Comparison of ENCODE assay signal across 1 cellular context in the genomic region with DNA sequence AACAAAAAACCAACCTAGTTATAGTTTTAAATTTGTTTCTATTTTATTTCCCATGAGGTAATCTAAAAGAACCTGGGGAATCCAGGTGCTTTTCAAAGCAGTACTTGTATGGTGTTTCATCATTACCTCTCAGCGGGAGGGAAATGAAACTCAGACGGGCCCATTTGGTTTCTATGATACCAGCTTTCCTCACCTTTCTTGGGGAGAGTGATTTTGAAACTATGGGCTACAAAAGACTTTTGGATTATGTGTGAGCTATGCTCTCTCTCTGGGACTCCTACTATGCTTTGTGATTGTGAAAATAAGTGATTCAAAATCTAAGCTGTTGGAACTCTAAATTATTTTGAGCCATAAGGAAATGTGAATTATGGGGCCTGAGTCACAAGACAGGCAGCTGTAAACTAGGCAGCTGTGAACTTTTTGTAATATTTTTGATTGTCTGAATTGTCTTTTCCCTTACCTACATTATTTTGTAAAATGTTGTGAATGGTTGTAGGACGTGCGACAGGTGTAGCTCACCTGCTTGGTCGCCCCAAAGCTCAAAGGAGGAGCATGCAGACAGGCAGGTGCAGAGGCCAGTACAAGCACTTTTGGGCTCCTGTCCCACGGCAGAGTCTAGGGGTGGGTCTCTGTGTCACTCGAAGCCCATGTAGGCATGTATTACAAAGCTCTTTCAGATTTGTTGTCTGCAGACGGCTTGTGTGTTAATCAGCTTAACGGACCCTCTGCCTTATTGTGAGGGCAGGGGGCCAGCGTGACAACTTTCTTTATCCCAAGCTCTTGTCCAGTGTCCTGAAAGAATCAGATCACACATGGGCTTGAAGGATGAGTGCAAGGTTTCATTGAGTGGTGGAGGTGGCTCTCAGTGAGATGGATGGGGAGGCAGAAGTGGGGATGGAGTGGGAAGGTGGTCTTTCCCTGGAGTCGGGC.
TF ChIP-seq lines count a peak whose summit lies in the region.

No MANE protein-coding gene starts in this region.

TF ChIP-seq in GM12878, 131 proteins besides CTCF, POLR2A, EP300 and RAD21 (continued from another document and continues in another):
- no peak for TF ChIP-seq HDAC6 (IDR thresholded peaks at IDR 0.05; ENCODE audit: unreplicated experiment)
- peak; percentile 92 for TF ChIP-seq MTA2 (IDR thresholded peaks at IDR 0.05; ENCODE audit: low read depth)
- peak; percentile 81 for TF ChIP-seq CREM (IDR thresholded peaks at IDR 0.05; ENCODE audit: low read depth)
- TF ChIP-seq ASH2L (IDR thresholded peaks at IDR 0.05; ENCODE audit: borderline replicate concordance, low read depth), result no peak
- TF ChIP-seq, protein P1, sequence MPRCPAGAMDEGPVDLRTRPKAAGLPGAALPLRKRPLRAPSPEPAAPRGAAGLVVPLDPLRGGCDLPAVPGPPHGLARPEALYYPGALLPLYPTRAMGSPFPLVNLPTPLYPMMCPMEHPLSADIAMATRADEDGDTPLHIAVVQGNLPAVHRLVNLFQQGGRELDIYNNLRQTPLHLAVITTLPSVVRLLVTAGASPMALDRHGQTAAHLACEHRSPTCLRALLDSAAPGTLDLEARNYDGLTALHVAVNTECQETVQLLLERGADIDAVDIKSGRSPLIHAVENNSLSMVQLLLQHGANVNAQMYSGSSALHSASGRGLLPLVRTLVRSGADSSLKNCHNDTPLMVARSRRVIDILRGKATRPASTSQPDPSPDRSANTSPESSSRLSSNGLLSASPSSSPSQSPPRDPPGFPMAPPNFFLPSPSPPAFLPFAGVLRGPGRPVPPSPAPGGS (IDR thresholded peaks at IDR 0.05; ENCODE audit: borderline replicate concordance, insufficient read depth, low read depth, low read length, poor library complexity, severe bottlenecking), result peak; percentile 81
- TF ChIP-seq HDGF (IDR thresholded peaks at IDR 0.05), result no peak
- TF ChIP-seq JUNB (IDR thresholded peaks at IDR 0.05), result peak; percentile 96
- TF ChIP-seq, protein P2, sequence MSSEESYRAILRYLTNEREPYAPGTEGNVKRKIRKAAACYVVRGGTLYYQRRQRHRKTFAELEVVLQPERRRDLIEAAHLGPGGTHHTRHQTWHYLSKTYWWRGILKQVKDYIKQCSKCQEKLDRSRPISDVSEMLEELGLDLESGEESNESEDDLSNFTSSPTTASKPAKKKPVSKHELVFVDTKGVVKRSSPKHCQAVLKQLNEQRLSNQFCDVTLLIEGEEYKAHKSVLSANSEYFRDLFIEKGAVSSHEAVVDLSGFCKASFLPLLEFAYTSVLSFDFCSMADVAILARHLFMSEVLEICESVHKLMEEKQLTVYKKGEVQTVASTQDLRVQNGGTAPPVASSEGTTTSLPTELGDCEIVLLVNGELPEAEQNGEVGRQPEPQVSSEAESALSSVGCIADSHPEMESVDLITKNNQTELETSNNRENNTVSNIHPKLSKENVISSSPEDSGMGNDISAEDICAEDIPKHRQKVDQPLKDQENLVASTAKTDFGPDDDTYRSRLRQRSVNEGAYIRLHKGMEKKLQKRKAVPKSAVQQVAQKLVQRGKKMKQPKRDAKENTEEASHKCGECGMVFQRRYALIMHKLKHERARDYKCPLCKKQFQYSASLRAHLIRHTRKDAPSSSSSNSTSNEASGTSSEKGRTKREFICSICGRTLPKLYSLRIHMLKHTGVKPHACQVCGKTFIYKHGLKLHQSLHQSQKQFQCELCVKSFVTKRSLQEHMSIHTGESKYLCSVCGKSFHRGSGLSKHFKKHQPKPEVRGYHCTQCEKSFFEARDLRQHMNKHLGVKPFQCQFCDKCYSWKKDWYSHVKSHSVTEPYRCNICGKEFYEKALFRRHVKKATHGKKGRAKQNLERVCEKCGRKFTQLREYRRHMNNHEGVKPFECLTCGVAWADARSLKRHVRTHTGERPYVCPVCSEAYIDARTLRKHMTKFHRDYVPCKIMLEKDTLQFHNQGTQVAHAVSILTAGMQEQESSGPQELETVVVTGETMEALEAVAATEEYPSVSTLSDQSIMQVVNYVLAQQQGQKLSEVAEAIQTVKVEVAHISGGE (CRISPR knock-in tag; IDR thresholded peaks at IDR 0.05), result no peak
- peak; percentile 91 for TF ChIP-seq BCL11A (IDR thresholded peaks at IDR 0.05; ENCODE audit: low read depth, low read length)
- TF ChIP-seq TBL1XR1 (IDR thresholded peaks at IDR 0.05; ENCODE audit: low read depth, low read length), result peak; percentile 71; the same call in 1 of the 2 replicates
- TF ChIP-seq, protein P3, sequence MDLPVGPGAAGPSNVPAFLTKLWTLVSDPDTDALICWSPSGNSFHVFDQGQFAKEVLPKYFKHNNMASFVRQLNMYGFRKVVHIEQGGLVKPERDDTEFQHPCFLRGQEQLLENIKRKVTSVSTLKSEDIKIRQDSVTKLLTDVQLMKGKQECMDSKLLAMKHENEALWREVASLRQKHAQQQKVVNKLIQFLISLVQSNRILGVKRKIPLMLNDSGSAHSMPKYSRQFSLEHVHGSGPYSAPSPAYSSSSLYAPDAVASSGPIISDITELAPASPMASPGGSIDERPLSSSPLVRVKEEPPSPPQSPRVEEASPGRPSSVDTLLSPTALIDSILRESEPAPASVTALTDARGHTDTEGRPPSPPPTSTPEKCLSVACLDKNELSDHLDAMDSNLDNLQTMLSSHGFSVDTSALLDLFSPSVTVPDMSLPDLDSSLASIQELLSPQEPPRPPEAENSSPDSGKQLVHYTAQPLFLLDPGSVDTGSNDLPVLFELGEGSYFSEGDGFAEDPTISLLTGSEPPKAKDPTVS (IDR thresholded peaks at IDR 0.05; ENCODE audit: low read depth, low read length), result no peak
- TF ChIP-seq CBX3 (IDR thresholded peaks at IDR 0.05; ENCODE audit: borderline replicate concordance, low read depth), result no peak
- peak; percentile 67 for TF ChIP-seq MEF2B (IDR thresholded peaks at IDR 0.05; ENCODE audit: partially characterized antibody, poor library complexity, severe bottlenecking)
- TF ChIP-seq FOXM1 (IDR thresholded peaks at IDR 0.05; ENCODE audit: low read depth, low read length), result peak; percentile 97; the same call in 1 of the 2 replicates
- TF ChIP-seq ZNF24 (IDR thresholded peaks at IDR 0.05), result no peak; the same call in 1 of the 2 replicates
- TF ChIP-seq ETV6 (conservative IDR thresholded peaks at IDR 0.05 in 1 of 2, IDR thresholded peaks at IDR 0.05 in 1 of 2; ENCODE audit: borderline replicate concordance in 1 of 2, low read depth in 1 of 2), result peak in 1 of 2 experiments; percentile 97; a peak in 2 of 4 replicates
- TF ChIP-seq ZNF207 (IDR thresholded peaks at IDR 0.05; ENCODE audit: borderline replicate concordance), result no peak
- TF ChIP-seq CHD4 (IDR thresholded peaks at IDR 0.05), result no peak
- TF ChIP-seq CBFB (IDR thresholded peaks at IDR 0.05; ENCODE audit: low read depth), result no peak
- peak; percentile 94 for TF ChIP-seq EED (IDR thresholded peaks at IDR 0.05; ENCODE audit: low read depth)
- no peak for TF ChIP-seq KDM1A (IDR thresholded peaks at IDR 0.05; ENCODE audit: borderline replicate concordance)
- no peak for TF ChIP-seq HDAC2 (IDR thresholded peaks at IDR 0.05)
- TF ChIP-seq SMC3 (IDR thresholded peaks at IDR 0.05; ENCODE audit: borderline replicate concordance, low read length), result no peak
- peak in 1 of 2 experiments; percentile 87; a peak in 3 of 4 replicates for TF ChIP-seq CEBPB (IDR thresholded peaks at IDR 0.05; ENCODE audit: borderline replicate concordance in 1 of 2, low read depth in 2 of 2, low read length in 2 of 2)
- peak; percentile 93 for TF ChIP-seq SPI1 (IDR thresholded peaks at IDR 0.05; ENCODE audit: borderline replicate concordance, insufficient read depth, low read depth, low read length)
- TF ChIP-seq, protein P4, sequence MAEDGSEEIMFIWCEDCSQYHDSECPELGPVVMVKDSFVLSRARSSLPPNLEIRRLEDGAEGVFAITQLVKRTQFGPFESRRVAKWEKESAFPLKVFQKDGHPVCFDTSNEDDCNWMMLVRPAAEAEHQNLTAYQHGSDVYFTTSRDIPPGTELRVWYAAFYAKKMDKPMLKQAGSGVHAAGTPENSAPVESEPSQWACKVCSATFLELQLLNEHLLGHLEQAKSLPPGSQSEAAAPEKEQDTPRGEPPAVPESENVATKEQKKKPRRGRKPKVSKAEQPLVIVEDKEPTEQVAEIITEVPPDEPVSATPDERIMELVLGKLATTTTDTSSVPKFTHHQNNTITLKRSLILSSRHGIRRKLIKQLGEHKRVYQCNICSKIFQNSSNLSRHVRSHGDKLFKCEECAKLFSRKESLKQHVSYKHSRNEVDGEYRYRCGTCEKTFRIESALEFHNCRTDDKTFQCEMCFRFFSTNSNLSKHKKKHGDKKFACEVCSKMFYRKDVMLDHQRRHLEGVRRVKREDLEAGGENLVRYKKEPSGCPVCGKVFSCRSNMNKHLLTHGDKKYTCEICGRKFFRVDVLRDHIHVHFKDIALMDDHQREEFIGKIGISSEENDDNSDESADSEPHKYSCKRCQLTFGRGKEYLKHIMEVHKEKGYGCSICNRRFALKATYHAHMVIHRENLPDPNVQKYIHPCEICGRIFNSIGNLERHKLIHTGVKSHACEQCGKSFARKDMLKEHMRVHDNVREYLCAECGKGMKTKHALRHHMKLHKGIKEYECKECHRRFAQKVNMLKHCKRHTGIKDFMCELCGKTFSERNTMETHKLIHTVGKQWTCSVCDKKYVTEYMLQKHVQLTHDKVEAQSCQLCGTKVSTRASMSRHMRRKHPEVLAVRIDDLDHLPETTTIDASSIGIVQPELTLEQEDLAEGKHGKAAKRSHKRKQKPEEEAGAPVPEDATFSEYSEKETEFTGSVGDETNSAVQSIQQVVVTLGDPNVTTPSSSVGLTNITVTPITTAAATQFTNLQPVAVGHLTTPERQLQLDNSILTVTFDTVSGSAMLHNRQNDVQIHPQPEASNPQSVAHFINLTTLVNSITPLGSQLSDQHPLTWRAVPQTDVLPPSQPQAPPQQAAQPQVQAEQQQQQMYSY (CRISPR knock-in tag; IDR thresholded peaks at IDR 0.05), result no peak
- TF ChIP-seq MYC (IDR thresholded peaks at IDR 0.05; ENCODE audit: insufficient read depth, insufficient read length, insufficient replicate concordance, low read length, severe bottlenecking), result no peak
- TF ChIP-seq STAT3 (IDR thresholded peaks at IDR 0.05; ENCODE audit: low read depth, low read length), result no peak; the same call in 1 of the 2 replicates
- TF ChIP-seq, protein P5, sequence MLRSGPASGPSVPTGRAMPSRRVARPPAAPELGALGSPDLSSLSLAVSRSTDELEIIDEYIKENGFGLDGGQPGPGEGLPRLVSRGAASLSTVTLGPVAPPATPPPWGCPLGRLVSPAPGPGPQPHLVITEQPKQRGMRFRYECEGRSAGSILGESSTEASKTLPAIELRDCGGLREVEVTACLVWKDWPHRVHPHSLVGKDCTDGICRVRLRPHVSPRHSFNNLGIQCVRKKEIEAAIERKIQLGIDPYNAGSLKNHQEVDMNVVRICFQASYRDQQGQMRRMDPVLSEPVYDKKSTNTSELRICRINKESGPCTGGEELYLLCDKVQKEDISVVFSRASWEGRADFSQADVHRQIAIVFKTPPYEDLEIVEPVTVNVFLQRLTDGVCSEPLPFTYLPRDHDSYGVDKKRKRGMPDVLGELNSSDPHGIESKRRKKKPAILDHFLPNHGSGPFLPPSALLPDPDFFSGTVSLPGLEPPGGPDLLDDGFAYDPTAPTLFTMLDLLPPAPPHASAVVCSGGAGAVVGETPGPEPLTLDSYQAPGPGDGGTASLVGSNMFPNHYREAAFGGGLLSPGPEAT (IDR thresholded peaks at IDR 0.05; ENCODE audit: low read depth), result peak; percentile 98
- TF ChIP-seq BHLHE40 (IDR thresholded peaks at IDR 0.05; ENCODE audit: borderline replicate concordance in 1 of 2, low read depth in 2 of 2, low read length in 1 of 2), result peak in 1 of 2 experiments; percentile 66
- peak; percentile 73; the same call in 1 of the 2 replicates for TF ChIP-seq TCF12 (IDR thresholded peaks at IDR 0.05; ENCODE audit: low read depth, low read length)
- no peak for TF ChIP-seq GATAD2B (conservative IDR thresholded peaks at IDR 0.05; ENCODE audit: low read depth)
- TF ChIP-seq, protein P6, sequence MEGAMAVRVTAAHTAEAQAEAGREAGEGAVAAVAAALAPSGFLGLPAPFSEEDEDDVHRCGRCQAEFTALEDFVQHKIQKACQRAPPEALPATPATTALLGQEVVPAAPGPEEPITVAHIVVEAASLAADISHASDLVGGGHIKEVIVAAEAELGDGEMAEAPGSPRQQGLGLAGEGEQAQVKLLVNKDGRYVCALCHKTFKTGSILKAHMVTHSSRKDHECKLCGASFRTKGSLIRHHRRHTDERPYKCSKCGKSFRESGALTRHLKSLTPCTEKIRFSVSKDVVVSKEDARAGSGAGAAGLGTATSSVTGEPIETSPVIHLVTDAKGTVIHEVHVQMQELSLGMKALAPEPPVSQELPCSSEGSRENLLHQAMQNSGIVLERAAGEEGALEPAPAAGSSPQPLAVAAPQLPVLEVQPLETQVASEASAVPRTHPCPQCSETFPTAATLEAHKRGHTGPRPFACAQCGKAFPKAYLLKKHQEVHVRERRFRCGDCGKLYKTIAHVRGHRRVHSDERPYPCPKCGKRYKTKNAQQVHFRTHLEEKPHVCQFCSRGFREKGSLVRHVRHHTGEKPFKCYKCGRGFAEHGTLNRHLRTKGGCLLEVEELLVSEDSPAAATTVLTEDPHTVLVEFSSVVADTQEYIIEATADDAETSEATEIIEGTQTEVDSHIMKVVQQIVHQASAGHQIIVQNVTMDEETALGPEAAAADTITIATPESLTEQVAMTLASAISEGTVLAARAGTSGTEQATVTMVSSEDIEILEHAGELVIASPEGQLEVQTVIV (IDR thresholded peaks at IDR 0.05; ENCODE audit: borderline replicate concordance, partially characterized antibody), result no peak
- TF ChIP-seq CREB1 (IDR thresholded peaks at IDR 0.05; ENCODE audit: low read depth), result peak; percentile 71; the same call in 1 of the 2 replicates
- TF ChIP-seq DPF2 (IDR thresholded peaks at IDR 0.05), result peak; percentile 87
- TF ChIP-seq GABPA (IDR thresholded peaks at IDR 0.05; ENCODE audit: low read depth), result peak; percentile 62
- TF ChIP-seq RCOR1 (conservative IDR thresholded peaks at IDR 0.05; ENCODE audit: low read depth, low read length), result no peak
- 0 out of 2 replicates have a peak, but pooled peaks have one; percentile 52 for TF ChIP-seq NBN (IDR thresholded peaks at IDR 0.05)
- TF ChIP-seq, protein P7, sequence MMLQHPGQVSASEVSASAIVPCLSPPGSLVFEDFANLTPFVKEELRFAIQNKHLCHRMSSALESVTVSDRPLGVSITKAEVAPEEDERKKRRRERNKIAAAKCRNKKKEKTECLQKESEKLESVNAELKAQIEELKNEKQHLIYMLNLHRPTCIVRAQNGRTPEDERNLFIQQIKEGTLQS (IDR thresholded peaks at IDR 0.05; ENCODE audit: borderline replicate concordance, extremely low read depth, low read depth, low read length), result no peak
- TF ChIP-seq PAX5 (IDR thresholded peaks at IDR 0.05; ENCODE audit: borderline replicate concordance, low read depth, low read length), result peak; percentile 52; the same call in 1 of the 2 replicates
- TF ChIP-seq ZNF274 (IDR thresholded peaks at IDR 0.05; ENCODE audit: insufficient read depth, insufficient read length), result no peak
- peak; percentile 94 for TF ChIP-seq IKZF1 (conservative IDR thresholded peaks at IDR 0.05)
- peak; percentile 64; the same call in 1 of the 2 replicates for TF ChIP-seq TCF7 (IDR thresholded peaks at IDR 0.05; ENCODE audit: borderline replicate concordance)
- no peak for TF ChIP-seq SIX5 (IDR thresholded peaks at IDR 0.05; ENCODE audit: low read depth, low read length, severe bottlenecking)
- TF ChIP-seq BACH1 (IDR thresholded peaks at IDR 0.05; ENCODE audit: borderline replicate concordance), result peak; percentile 33; the same call in 1 of the 2 replicates
- no peak for TF ChIP-seq NFYA (IDR thresholded peaks at IDR 0.05; ENCODE audit: borderline replicate concordance, low read depth, low read length)
- peak; percentile 96 for TF ChIP-seq IKZF2 (IDR thresholded peaks at IDR 0.05)
- TF ChIP-seq SMARCA5 (IDR thresholded peaks at IDR 0.05), result 0 out of 2 replicates have a peak, but pooled peaks have one; percentile 40
- TF ChIP-seq TCF3 (IDR thresholded peaks at IDR 0.05; ENCODE audit: borderline replicate concordance, insufficient read depth, low read depth, low read length), result 0 out of 2 replicates have a peak, but pooled peaks have one; percentile 5
- no peak; the same call in 1 of the 2 replicates for TF ChIP-seq ZNF217 (IDR thresholded peaks at IDR 0.05)
- TF ChIP-seq KLF5 (IDR thresholded peaks at IDR 0.05; ENCODE audit: partially characterized antibody), result peak; percentile 7
